Comparison of ENCODE assay signal across 24 cellular contexts in genomic region chr5:35331941-35332340, GRCh38.
"Had no signal": no experiment of that assay in that cellular context is flagged by ENCODE, and none has a peak within 500 bp of the region (broad histone marks: within the 10 kb centered on the region; RNA-seq: fewer than 3 reads in every experiment).

No MANE protein-coding gene starts in this region.

- H3K4me1 ChIP-seq: adrenal gland, gastroesophageal sphincter, heart left ventricle, upper lobe of left lung had no signal

- H3K27me3 ChIP-seq: adrenal gland, gastroesophageal sphincter, heart left ventricle, upper lobe of left lung had no signal

- H3K4me3 ChIP-seq: adrenal gland, gastroesophageal sphincter, heart left ventricle, mucosa of descending colon, upper lobe of left lung had no signal

- ATAC-seq: activated CD4-positive, alpha-beta T cell treated with anti-CD3 and anti-CD28 coated beads for 36 hours; activated T-helper 17 cell treated with anti-CD3 and anti-CD28 coated beads, Interleukin-2, amount 50 U/mL, for 72 hours; gastroesophageal sphincter; heart left ventricle; left cardiac atrium; mucosa of descending colon; T-helper 17 cell had no signal

- H3K27ac ChIP-seq: adrenal gland, gastroesophageal sphincter, heart left ventricle, upper lobe of left lung had no signal

- FAIRE-seq: astrocyte, colon had no signal

- DNase-seq: activated B cell treated with CpG ODN at 0.5 μM for 24 hours; activated CD4-positive, alpha-beta T cell treated with anti-CD3 and anti-CD28 coated beads for 36 hours; activated CD4-positive, alpha-beta T cell treated with anti-CD3 and anti-CD28 coated beads, Interleukin-2, amount 50 U/mL, for 4 hours; activated CD8-positive, alpha-beta memory T cell treated with anti-CD3 and anti-CD28 coated beads for 24 hours; activated CD8-positive, alpha-beta memory T cell treated with anti-CD3 and anti-CD28 coated beads, Interleukin-2, amount 50 U/mL, for 4 hours; activated naive CD4-positive, alpha-beta T cell; activated T-cell treated with anti-CD3 and anti-CD28 coated beads, Interleukin-2, amount 50 U/mL, for 24 hours; adrenal gland; effector memory CD4-positive, alpha-beta T cell; heart left ventricle; islet precursor cell; left cardiac atrium; mesenchymal stem cell; mucosa of descending colon; nephron progenitor cell; occipital lobe; stimulated activated CD4-positive, alpha-beta T cell treated with anti-CD3 and anti-CD28 coated beads, Interleukin-4, amount 100 ng/mL, for 1 hour; stimulated activated naive CD4-positive, alpha-beta T cell; T-helper 17 cell; upper lobe of left lung had no signal

- H3K9me3 ChIP-seq: adrenal gland, gastroesophageal sphincter, heart left ventricle, mucosa of descending colon, upper lobe of left lung had no signal

- H3K36me3 ChIP-seq: adrenal gland, gastroesophageal sphincter, heart left ventricle, upper lobe of left lung had no signal
